Comparison of ENCODE assay signal across 13 cellular contexts in genomic region chr19:4938461-4938860, GRCh38. TPM values are rescaled to one million over a fixed set of nuclear protein-coding genes. Genes with fewer than 3 reads are reported as not detected.
A peak's percentile ranks its signal among the peaks of the same experiment; 100 is the strongest.
DNase-seq lines count a peak whose midpoint lies in the region; TF ChIP-seq lines count a peak whose summit lies in the region.
"Not testable (repeated sequence)": the region's sequence is repeated elsewhere in the genome, so short reads cannot be mapped to it uniquely, and the experiment has no call there.
"Had no signal": no experiment of that assay in that cellular context is flagged by ENCODE, and none has a peak within 500 bp of the region (broad histone marks: within the 10 kb centered on the region; RNA-seq: fewer than 3 reads in every experiment).

No MANE protein-coding gene starts in this region.

- H3K4me1 ChIP-seq in OCI-LY1 (ENCODE audit: insufficient read depth, low read length, severe bottlenecking) = peaks cover 15% of the 10 kb centered on the region
- not testable (repeated sequence) for H3K4me1 ChIP-seq in neuronal stem cell (ENCODE audit: control insufficient read depth in 2 of 2, insufficient read depth in 1 of 2, low read depth in 1 of 2, low read length in 2 of 2); thyroid gland

- no CpG with 5 or more reads among the region's 4 CpGs for WGBS in neuronal stem cell (ENCODE audit: extremely low coverage in 2 of 2, insufficient read length in 2 of 2, insufficient replicate concordance in 1 of 2), 2 donors
- 40 to 50% methylated on average over 4 of the region's 4 CpGs for WGBS in thyroid gland, 2 donors

- not testable (repeated sequence) for H3F3A ChIP-seq in OCI-LY1 (ENCODE audit: insufficient read depth, low read length)

- not testable (repeated sequence) for H3K4me1 Mint-ChIP-seq in activated T-helper 1 cell treated with anti-CD3 and anti-CD28 coated beads, Interleukin-12 subunit alpha, Interleukin-12 subunit beta, Interleukin-2, Interleukin-4 antibody, amounts not matched to agents 30 ng/mL and 10 ng/mL and 1 ng/mL, durations not matched to agents 14 hours and 24 hours and 36 hours (ENCODE audit: low read depth); nephron progenitor cell

- H3K27ac ChIP-seq in OCI-LY1 (ENCODE audit: low read depth, low read length, poor library complexity, severe bottlenecking) = peak overlapping the region; percentile 23
- peak overlapping the region; percentile 64; the same call in 1 of the 2 replicates for H3K27ac ChIP-seq in SK-N-MC
- H3K27ac ChIP-seq in neuronal stem cell (replicated peaks; ENCODE audit: low read length); thyroid gland: not testable (repeated sequence)

- DNase-seq in DMS53 (lab: John Stamatoyannopoulos, UW) (peak; percentile 11), thyroid gland (peak; percentile 59 to 73)
- DNase-seq in SK-N-MC (ENCODE audit: low read depth, low spot score); activated T-helper 1 cell treated with anti-CD3 and anti-CD28 coated beads, Interleukin-12 subunit alpha, Interleukin-12 subunit beta, Interleukin-2, Interleukin-4 antibody, amounts not matched to agents 30 ng/mL and 10 ng/mL and 1 ng/mL, durations not matched to agents 14 hours and 24 hours and 36 hours (ENCODE audit: low spot score); nephron progenitor cell; neuronal stem cell (ENCODE audit: low spot score): not testable (repeated sequence)

- not testable (repeated sequence) for TF ChIP-seq CTCF in OCI-LY1 (IDR thresholded peaks at IDR 0.05; ENCODE audit: low read length); nephron progenitor cell (IDR thresholded peaks at IDR 0.05); thyroid gland (IDR thresholded peaks at IDR 0.05)

- not testable (repeated sequence) for H3K14ac ChIP-seq in neuronal stem cell (ENCODE audit: low read length)

- peaks cover 26% of the 10 kb centered on the region for H3K36me3 Mint-ChIP-seq in activated T-helper 1 cell treated with anti-CD3 and anti-CD28 coated beads, Interleukin-12 subunit alpha, Interleukin-12 subunit beta, Interleukin-2, Interleukin-4 antibody, amounts not matched to agents 30 ng/mL and 10 ng/mL and 1 ng/mL, durations not matched to agents 14 hours and 24 hours and 36 hours (ENCODE audit: low read depth)
- H3K36me3 Mint-ChIP-seq in nephron progenitor cell (ENCODE audit: low read depth) = peaks cover 66% of the 10 kb centered on the region

- H2AFZ ChIP-seq in OCI-LY1 (ENCODE audit: low read length); neuronal stem cell (ENCODE audit: low read length): not testable (repeated sequence)

- not testable (repeated sequence) for H3K27me3 Mint-ChIP-seq in activated T-helper 1 cell treated with anti-CD3 and anti-CD28 coated beads, Interleukin-12 subunit alpha, Interleukin-12 subunit beta, Interleukin-2, Interleukin-4 antibody, amounts not matched to agents 30 ng/mL and 10 ng/mL and 1 ng/mL, durations not matched to agents 14 hours and 24 hours and 36 hours (ENCODE audit: insufficient read depth); nephron progenitor cell (ENCODE audit: low read depth, poor library complexity)

- H3K4me3 Mint-ChIP-seq in activated T-helper 1 cell treated with anti-CD3 and anti-CD28 coated beads, Interleukin-12 subunit alpha, Interleukin-12 subunit beta, Interleukin-2, Interleukin-4 antibody, amounts not matched to agents 30 ng/mL and 10 ng/mL and 1 ng/mL, durations not matched to agents 14 hours and 24 hours and 36 hours; nephron progenitor cell: not testable (repeated sequence)

- H3K79me2 ChIP-seq in OCI-LY1 (ENCODE audit: insufficient read depth, low read length) = not testable (repeated sequence)

- peak overlapping the region; percentile 29 for H3K27ac Mint-ChIP-seq in activated T-helper 1 cell treated with anti-CD3 and anti-CD28 coated beads, Interleukin-12 subunit alpha, Interleukin-12 subunit beta, Interleukin-2, Interleukin-4 antibody, amounts not matched to agents 30 ng/mL and 10 ng/mL and 1 ng/mL, durations not matched to agents 14 hours and 24 hours and 36 hours
- H3K27ac Mint-ChIP-seq in nephron progenitor cell = peak overlapping the region; percentile 62

- peak overlapping the region; percentile 43 for H4K8ac ChIP-seq in neuronal stem cell (ENCODE audit: low read depth, low read length)

- not testable (repeated sequence) for H4K20me1 ChIP-seq in OCI-LY1 (ENCODE audit: insufficient read depth, low read length)

- H3K23ac ChIP-seq in neuronal stem cell (ENCODE audit: low read depth, low read length, poor library complexity) = not testable (repeated sequence)

- H2AK5ac ChIP-seq in neuronal stem cell (ENCODE audit: low read depth, low read length) = not testable (repeated sequence)

- not testable (repeated sequence) for H3K9me2 ChIP-seq in OCI-LY1 (ENCODE audit: low read depth, low read length)

- H3K4ac ChIP-seq in neuronal stem cell (ENCODE audit: low read length) = not testable (repeated sequence)

- H2BK5ac ChIP-seq in neuronal stem cell (ENCODE audit: low read length) = not testable (repeated sequence)

- not testable (repeated sequence) for H3K4me3 ChIP-seq in OCI-LY1 (ENCODE audit: low read depth, low read length, poor library complexity, severe bottlenecking); SK-N-MC; neuronal stem cell (ENCODE audit: low read length in 2 of 2); thyroid gland (replicated peaks in 1 of 3)

- H3K9me3 Mint-ChIP-seq in activated T-helper 1 cell treated with anti-CD3 and anti-CD28 coated beads, Interleukin-12 subunit alpha, Interleukin-12 subunit beta, Interleukin-2, Interleukin-4 antibody, amounts not matched to agents 30 ng/mL and 10 ng/mL and 1 ng/mL, durations not matched to agents 14 hours and 24 hours and 36 hours; nephron progenitor cell: not testable (repeated sequence)

- not testable (repeated sequence) for H3K4me2 ChIP-seq in OCI-LY1 (ENCODE audit: low read length); neuronal stem cell (ENCODE audit: insufficient read depth, low read length, poor library complexity, severe bottlenecking)

- peaks cover 14% of the 10 kb centered on the region for H3K79me1 ChIP-seq in neuronal stem cell (ENCODE audit: low read depth, low read length)

- not testable (repeated sequence) for H3K18ac ChIP-seq in neuronal stem cell (ENCODE audit: low read length)

- H3K36me3 ChIP-seq in OCI-LY1 (ENCODE audit: insufficient read depth, low read length) = peaks cover 91% of the 10 kb centered on the region
- peaks cover 61% of the 10 kb centered on the region for H3K36me3 ChIP-seq in SK-N-MC (ENCODE audit: insufficient read depth, low read length)
- H3K36me3 ChIP-seq in neuronal stem cell (replicated peaks in 1 of 2; ENCODE audit: control insufficient read depth in 2 of 2, insufficient read depth in 2 of 2, low read length in 2 of 2) = peaks cover 35 to 88% of the 10 kb centered on the region in 2 donors
- H3K36me3 ChIP-seq in thyroid gland = not testable (repeated sequence)

- not testable (repeated sequence) for H2BK120ac ChIP-seq in neuronal stem cell (ENCODE audit: low read depth, low read length)

- H2BK12ac ChIP-seq in neuronal stem cell (ENCODE audit: low read length) = not testable (repeated sequence)

- not testable (repeated sequence) for TF ChIP-seq POLR2A in thyroid gland (IDR thresholded peaks at IDR 0.05)

- not testable (repeated sequence) for H2BK15ac ChIP-seq in neuronal stem cell (ENCODE audit: low read length)

- H3K27me3 ChIP-seq in OCI-LY1 (ENCODE audit: insufficient read depth, low read length); neuronal stem cell (ENCODE audit: control insufficient read depth in 3 of 3, insufficient read depth in 3 of 3, low read depth in 1 of 3, low read length in 3 of 3); thyroid gland: not testable (repeated sequence)

- intact Hi-C loops in activated T-helper 1 cell treated with anti-CD3 and anti-CD28 coated beads, Interleukin-12 subunit alpha, Interleukin-12 subunit beta, Interleukin-2, Interleukin-4 antibody, amounts not matched to agents 30 ng/mL and 10 ng/mL and 1 ng/mL, durations not matched to agents 14 hours and 24 hours and 36 hours (cut with micrococcal nuclease); thyroid gland (cut with DNase I): not testable (repeated sequence)

- H3K9ac ChIP-seq in OCI-LY1 (ENCODE audit: low read length); SK-N-MC (ENCODE audit: insufficient read length); neuronal stem cell (ENCODE audit: low read depth, low read length, poor library complexity): not testable (repeated sequence)

- not testable (repeated sequence) for H3K9me3 ChIP-seq in OCI-LY1 (ENCODE audit: low read length); SK-N-MC (ENCODE audit: low read depth, low read length); neuronal stem cell (replicated peaks in 1 of 2; ENCODE audit: control insufficient read depth in 2 of 2, insufficient read depth in 1 of 2, low read depth in 1 of 2, low read length in 2 of 2); thyroid gland

- not testable (repeated sequence) for H4K91ac ChIP-seq in neuronal stem cell (ENCODE audit: low read depth, low read length, poor library complexity)

RNA-seq across cellular contexts. Expression of gene UHRF1, which starts 29.2 kb away (rescaled TPM):
- total RNA-seq in activated T-helper 1 cell treated with anti-CD3 and anti-CD28 coated beads, Interleukin-12 subunit alpha, Interleukin-12 subunit beta, Interleukin-2, Interleukin-4 antibody, amounts not matched to agents 30 ng/mL and 10 ng/mL and 1 ng/mL, durations not matched to agents 14 hours and 24 hours and 36 hours = 142 and 143 TPM in 2 replicates
- polyA plus RNA-seq in neuronal stem cell (2013, experiment 1 of 2) = 49.0 TPM
- polyA plus RNA-seq in neuronal stem cell (2013, experiment 2 of 2) = 51.0 TPM
- total RNA-seq in thyroid gland = under 1 TPM; 0.11 to 0.71 (median 0.41) TPM

RNA-seq across cellular contexts. Expression of gene KDM4B, which starts 30.5 kb away (rescaled TPM):
- total RNA-seq in activated T-helper 1 cell treated with anti-CD3 and anti-CD28 coated beads, Interleukin-12 subunit alpha, Interleukin-12 subunit beta, Interleukin-2, Interleukin-4 antibody, amounts not matched to agents 30 ng/mL and 10 ng/mL and 1 ng/mL, durations not matched to agents 14 hours and 24 hours and 36 hours = 38.9 and 45.0 TPM in 2 replicates
- 17.8 TPM for polyA plus RNA-seq in neuronal stem cell (2013, experiment 1 of 2)
- polyA plus RNA-seq in neuronal stem cell (2013, experiment 2 of 2) = 18.4 TPM
- 10 to 100 TPM; 44.3 to 87.2 (median 75.8) TPM for total RNA-seq in thyroid gland

RNA-seq across cellular contexts. Expression of gene ARRDC5, which starts 35.8 kb away (rescaled TPM):
- total RNA-seq in activated T-helper 1 cell treated with anti-CD3 and anti-CD28 coated beads, Interleukin-12 subunit alpha, Interleukin-12 subunit beta, Interleukin-2, Interleukin-4 antibody, amounts not matched to agents 30 ng/mL and 10 ng/mL and 1 ng/mL, durations not matched to agents 14 hours and 24 hours and 36 hours = 0.29 and 0.57 TPM in 2 replicates
- not detected for polyA plus RNA-seq in neuronal stem cell (2013, experiment 1 of 2)
- polyA plus RNA-seq in neuronal stem cell (2013, experiment 2 of 2) = not detected
- total RNA-seq in thyroid gland = not detected
- total RNA-seq: A673, Caco-2, Calu3, Daoy, G401 had no signal
- polyA plus RNA-seq: AG04450 had no signal

Comparison
In these comparisons a context has a peak if more than half of its experiments do, and no peak if none do; other contexts are left out.
1. RNA of gene UHRF1, which starts 29.2 kb away (total RNA-seq): 142 to 143 TPM in activated T-helper 1 cell treated with anti-CD3 and anti-CD28 coated beads, Interleukin-12 subunit alpha, Interleukin-12 subunit beta, Interleukin-2, Interleukin-4 antibody, amounts not matched to agents 30 ng/mL and 10 ng/mL and 1 ng/mL, durations not matched to agents 14 hours and 24 hours and 36 hours; 0.11 to 0.71 TPM in thyroid gland; every median in the first group is over 10 times any median in the second.